Comparison of ENCODE assay signal across 13 cellular contexts in genomic region chr3:105647047-105647446, GRCh38.
DNase-seq lines count a peak whose midpoint lies in the region; ATAC-seq, FAIRE-seq and TF ChIP-seq lines count a peak whose summit lies in the region.
"Had no signal": no experiment of that assay in that cellular context is flagged by ENCODE, and none has a peak within 500 bp of the region (broad histone marks: within the 10 kb centered on the region; RNA-seq: fewer than 3 reads in every experiment).

No MANE protein-coding gene starts in this region.

- no peak for FAIRE-seq in kidney (lab: Jason Lieb, UNC)

- intact Hi-C loops in left cardiac atrium (cut with DNase I) (no loop called here), cardiac septum (cut with DNase I) (no loop called here), Panc1 (cut with micrococcal nuclease; ENCODE audit: unreplicated experiment) (no loop called here), kidney (cut with DNase I) (no loop called here)

- CTCF ChIA-PET in Panc1 (lab: Charles Lee), result no interaction called here

- peak; percentile 29 for DNase-seq in left cardiac atrium
- no peak for DNase-seq in cardiac septum (ENCODE audit: low spot score)
- peak; percentile 43 for DNase-seq in Panc1 (ENCODE audit: low read depth, low spot score)
- peak; percentile 61 for DNase-seq in epithelial cell of proximal tubule (ENCODE audit: low read depth)
- no peak for DNase-seq in DMS 273 (lab: John Stamatoyannopoulos, UW; ENCODE audit: unreplicated experiment)
- no peak for DNase-seq in NAMALWA (ENCODE audit: low spot score)
- DNase-seq in kidney, result no peak
- DNase-seq in GM20000 (ENCODE audit: low spot score), result no peak
- DNase-seq: DMS153; effector CD8-positive, alpha-beta T cell; Karpas-422; nephron progenitor cell had no signal

- no peak overlapping the region for H3K9ac ChIP-seq in kidney (ENCODE audit: low read length in 2 of 2)

- H3K36me3 ChIP-seq in Panc1 (ENCODE audit: control insufficient read depth, insufficient read depth, low read length) (no peaks in the 10 kb centered on the region), kidney (ENCODE audit: control insufficient read depth in 1 of 2, insufficient read depth in 2 of 2, low read length in 2 of 2) (no peaks in the 10 kb centered on the region)

- no peak overlapping the region for H3K27ac ChIP-seq in Panc1 (ENCODE audit: low read length)
- no peak overlapping the region for H3K27ac ChIP-seq in kidney (ENCODE audit: low read depth in 2 of 2, low read length in 2 of 2)

- ATAC-seq in left cardiac atrium (peak in 1 of 2 donors; percentile 91), Panc1 (peak; percentile 83)
- ATAC-seq: activated CD4-positive, CD25-positive, alpha-beta regulatory T cell treated with anti-CD3 and anti-CD28 coated beads, Interleukin-2, amount 50 U/mL, for 24 hours had no signal

- in situ Hi-C loops in Panc1 (cut with HindIII; ENCODE audit: low pct_unique_long_range_greater_than_20kb, low sequenced_read_pairs), result no loop called here

- H3K27me3 ChIP-seq in Panc1 (ENCODE audit: control insufficient read depth, insufficient read depth, low read length), result peaks cover 3% of the 10 kb centered on the region; the same call in 1 of the 2 replicates

- POLR2A ChIA-PET in Panc1 (lab: Charles Lee), result no interaction called here

- H3K4me3 ChIP-seq in Panc1 (ENCODE audit: low read depth in 2 of 2, low read length in 2 of 2) (no peak overlapping the region), epithelial cell of proximal tubule (ENCODE audit: low read depth, low read length) (no peak overlapping the region), kidney (ENCODE audit: low read length in 2 of 2) (no peak overlapping the region)

- BruUV-seq in Panc1 (replicated peaks; lab: Mats Ljungman, UMichigan), result no TSS peak

- H3K4me1 ChIP-seq in Panc1 (ENCODE audit: control insufficient read depth, insufficient read depth, low read length) (no peaks in the 10 kb centered on the region), kidney (ENCODE audit: control insufficient read depth in 1 of 2, insufficient read depth in 1 of 2, low read depth in 1 of 2, low read length in 2 of 2) (no peaks in the 10 kb centered on the region)

- TF ChIP-seq CTCF in Panc1 (IDR thresholded peaks at IDR 0.05), result no peak
- TF ChIP-seq CTCF in epithelial cell of proximal tubule (conservative IDR thresholded peaks at IDR 0.05; ENCODE audit: low read depth, low read length), result no peak
- TF ChIP-seq CTCF in kidney (IDR thresholded peaks at IDR 0.05; ENCODE audit: borderline replicate concordance, extremely low read depth, insufficient read depth), result no peak
- TF ChIP-seq CTCF in GM20000 (IDR thresholded peaks at IDR 0.05; ENCODE audit: extremely low read depth, missing control alignments), result no peak

- H3K9me3 ChIP-seq in Panc1 (ENCODE audit: control insufficient read depth, insufficient read depth, low read depth, low read length) (no peaks in the 10 kb centered on the region), kidney (ENCODE audit: control insufficient read depth in 1 of 2, low read length in 2 of 2) (no peaks in the 10 kb centered on the region)

Comparison
In these comparisons a context has a peak if more than half of its experiments do, and no peak if none do; other contexts are left out.
1. DNase-seq: peak in left cardiac atrium (single experiment), Panc1 (single experiment) and epithelial cell of proximal tubule (single experiment); none in cardiac septum (single experiment), DMS 273 (single experiment), NAMALWA (single experiment), kidney (single experiment) and GM20000 (single experiment).